In the genomic region with DNA sequence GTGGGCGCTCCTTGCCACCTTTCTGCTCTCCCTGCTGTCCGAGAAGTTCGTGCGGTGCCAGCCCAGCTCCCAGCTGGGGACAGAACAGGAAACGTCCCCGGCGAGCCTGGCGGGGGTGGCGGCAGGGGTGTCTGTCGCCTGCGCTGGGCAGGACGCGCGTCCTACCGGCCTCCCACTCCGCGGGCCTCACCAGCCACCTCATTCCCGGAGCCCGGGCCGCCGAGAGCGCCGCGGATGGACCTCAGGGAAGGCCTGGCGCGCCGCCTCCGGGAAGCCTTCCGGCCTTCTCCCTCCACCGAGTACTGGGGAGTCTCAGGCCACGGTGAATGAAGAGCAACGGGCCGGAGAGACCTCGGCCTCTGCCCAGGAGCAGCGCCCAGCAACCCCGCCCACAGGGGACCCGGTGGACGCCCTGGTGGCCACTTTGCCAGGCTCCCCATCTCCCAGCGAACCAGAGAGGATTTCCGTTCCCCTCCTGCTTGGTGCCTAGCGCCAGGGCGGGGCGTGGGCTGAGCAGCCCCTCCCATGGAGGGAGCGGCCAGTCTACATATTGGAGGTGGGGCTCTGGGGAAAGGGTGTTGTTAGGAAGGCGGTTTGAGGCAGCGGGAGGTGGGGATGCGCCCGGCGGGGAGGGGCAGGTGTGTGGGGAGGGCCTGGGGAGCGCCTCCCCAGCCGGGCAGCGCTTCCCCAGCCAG, we compare ENCODE assay signal across 8 cellular contexts. TPM values are rescaled to one million over a fixed set of nuclear protein-coding genes. Genes with fewer than 3 reads are reported as not detected.
DNase-seq lines count a peak whose midpoint lies in the region; ATAC-seq, FAIRE-seq and TF ChIP-seq lines count a peak whose summit lies in the region.

No MANE protein-coding gene starts in this region.

- no peaks in the 10 kb centered on the region for H3K27me3 Mint-ChIP-seq in mesothelial cell of epicardium (ENCODE audit: low read depth)

- H3K79me2 ChIP-seq in endothelial cell of umbilical vein (ENCODE audit: control insufficient read depth, insufficient read depth, low read length) = no peaks in the 10 kb centered on the region

- CTCF ChIA-PET in endothelial cell of umbilical vein (lab: Charles Lee) = interaction anchor here (0.8 to 2.5 kb wide), 18 partner anchors 10 to 906 kb away, joined by 3 to 20 read pairs (median 5); partner anchors contain the start of genes FAAP20, PANK4, PEX10 and TNFRSF14

- ATAC-seq in GM19035 (IDR thresholded peaks at IDR 0.05; ENCODE audit: unreplicated experiment) (peak; percentile 35), HG03354 (IDR thresholded peaks at IDR 0.05; ENCODE audit: poor library complexity, severe bottlenecking, unreplicated experiment) (peak; percentile 43)

- dilution Hi-C loops in endothelial cell of umbilical vein (cut with MboI; ENCODE audit: extremely low pct_ligation_motif_present, low sequenced_read_pairs) = no loop called here

- FAIRE-seq in endothelial cell of umbilical vein (lab: Jason Lieb, UNC) = peak; percentile 91

- no peaks in the 10 kb centered on the region for H3K36me3 ChIP-seq in endothelial cell of umbilical vein (ENCODE audit: control insufficient read depth in 2 of 2, extremely low read depth in 1 of 2, insufficient read depth in 2 of 2, low read length in 2 of 2)

- TF ChIP-seq POLR2A in endothelial cell of umbilical vein (IDR thresholded peaks at IDR 0.05; ENCODE audit: low read depth, low read length) = no peak

- BruUV-seq in endothelial cell of umbilical vein (replicated peaks; lab: Mats Ljungman, UMichigan) = TSS peak; percentile 68

- no peak overlapping the region for H3K27ac Mint-ChIP-seq in mesothelial cell of epicardium

- peak overlapping the region; percentile 80 for H3K27ac ChIP-seq in endothelial cell of umbilical vein (ENCODE audit: insufficient read depth, low read depth, low read length)

- peak overlapping the region; percentile 84 for H2AFZ ChIP-seq in endothelial cell of umbilical vein (ENCODE audit: low read depth, low read length)

- H3K9me1 ChIP-seq in endothelial cell of umbilical vein (replicated peaks; ENCODE audit: control insufficient read depth, extremely low read depth, insufficient read depth, low read length) = no peaks in the 10 kb centered on the region

- no peaks in the 10 kb centered on the region for H3K9me3 Mint-ChIP-seq in mesothelial cell of epicardium

- H3K4me1 ChIP-seq in endothelial cell of umbilical vein (ENCODE audit: control insufficient read depth, extremely low read depth, insufficient read depth, low read length) = peaks cover 27% of the 10 kb centered on the region

- peaks cover 22% of the 10 kb centered on the region for H3K4me1 Mint-ChIP-seq in mesothelial cell of epicardium

- peak; percentile 85 for DNase-seq in AG20443 (ENCODE audit: low spot score)
- DNase-seq in NK-92 (lab: John Stamatoyannopoulos, UW; ENCODE audit: unreplicated experiment) = peak; percentile 26
- DNase-seq in activated CD8-positive, alpha-beta memory T cell treated with anti-CD3 and anti-CD28 coated beads, Interleukin-2, amount 50 U/mL, for 48 hours = peak; percentile 89
- peak; percentile 83 for DNase-seq in endothelial cell of umbilical vein (ENCODE audit: low read depth, low spot score)
- no peak for DNase-seq in mesothelial cell of epicardium (ENCODE audit: low spot score in 2 of 2, unreplicated experiment in 2 of 2)
- peak; percentile 50 to 70 for DNase-seq in stimulated activated CD8-positive, alpha-beta memory T cell treated with anti-CD3 and anti-CD28 coated beads, Interleukin-4, amount 100 ng/mL, for 1 hour (ENCODE audit: low read depth in 2 of 2, low spot score in 1 of 2)

- no peaks in the 10 kb centered on the region for H3K9me3 ChIP-seq in endothelial cell of umbilical vein (replicated peaks; ENCODE audit: control insufficient read depth, insufficient read depth, low read length)

- no peaks in the 10 kb centered on the region for H3K27me3 ChIP-seq in endothelial cell of umbilical vein (ENCODE audit: control insufficient read depth in 2 of 2, insufficient read depth in 2 of 2, low read length in 2 of 2)

- no peaks in the 10 kb centered on the region for H4K20me1 ChIP-seq in endothelial cell of umbilical vein (replicated peaks; ENCODE audit: control insufficient read depth, extremely low read depth, insufficient read depth, low read length)

- POLR2A ChIA-PET in endothelial cell of umbilical vein (lab: Charles Lee) = interaction anchor here (0.6 to 1.0 kb wide), 2 partner anchors 20 kb away, joined by 3 to 5 read pairs; partner anchors contain the start of gene PANK4

- peak overlapping the region; percentile 51 to 74 (median 67) for H3K4me3 ChIP-seq in endothelial cell of umbilical vein (replicated peaks in 1 of 3; ENCODE audit: insufficient read depth in 1 of 3, low read depth in 1 of 3, low read length in 3 of 3)

- no peaks in the 10 kb centered on the region for H3K36me3 Mint-ChIP-seq in mesothelial cell of epicardium

- intact Hi-C loops in endothelial cell of umbilical vein (cut with micrococcal nuclease) = loop anchor here (1.0 to 2.0 kb wide), 5 partner anchors 20 to 352 kb away; partner anchors contain the start of genes FAAP20, PANK4 and PRXL2B

- TF ChIP-seq CTCF in endothelial cell of umbilical vein (IDR thresholded peaks at IDR 0.05; ENCODE audit: extremely low read depth in 1 of 2, insufficient read depth in 1 of 2, low read depth in 1 of 2, low read length in 2 of 2) (peak in 1 of 2 donors; percentile 29), mesothelial cell of epicardium (IDR thresholded peaks at IDR 0.05; ENCODE audit: unreplicated experiment) (no peak)

- peak overlapping the region; percentile 74 for H3K9ac ChIP-seq in endothelial cell of umbilical vein (replicated peaks; ENCODE audit: extremely low read depth, insufficient read depth, low read length)

- peak overlapping the region; percentile 77 for H3K4me2 ChIP-seq in endothelial cell of umbilical vein (ENCODE audit: insufficient read depth, low read length)

- H3K4me3 Mint-ChIP-seq in mesothelial cell of epicardium = peak overlapping the region; percentile 64

TF ChIP-seq in endothelial cell of umbilical vein, 7 proteins besides CTCF, POLR2A, EP300 and RAD21:
- TF ChIP-seq EZH2 (IDR thresholded peaks at IDR 0.05; ENCODE audit: borderline replicate concordance, low read depth, low read length, severe bottlenecking) (no peak), JUN (IDR thresholded peaks at IDR 0.05; ENCODE audit: borderline replicate concordance, insufficient read depth, insufficient read length, low read depth) (no peak), POLR2AphosphoS5 (IDR thresholded peaks at IDR 0.05; ENCODE audit: insufficient read depth, low read depth, low read length) (peak; percentile 38)

RNA-seq across cellular contexts. Expression of gene TNFRSF14, which starts 9.5 kb away (rescaled TPM):
- total RNA-seq in endothelial cell of umbilical vein = 36.4 and 40.9 TPM in 2 replicates
- 49.4 and 62.5 TPM in 2 replicates for polyA plus RNA-seq in endothelial cell of umbilical vein
- polyA plus RNA-seq in endothelial cell of umbilical vein (2011; cell fraction: cytosol; rRNA removed) = 20.4 and 32.8 TPM in 2 replicates
- 175 and 223 TPM in 2 replicates for polyA plus RNA-seq in endothelial cell of umbilical vein (2011; cell fraction: nucleus; rRNA removed)
- 21.7 and 22.2 TPM in 2 replicates for polyA plus RNA-seq in endothelial cell of umbilical vein (2012)
- polyA minus RNA-seq in endothelial cell of umbilical vein = 15.9 and 22.0 TPM in 2 replicates
- not detected for polyA minus RNA-seq in endothelial cell of umbilical vein (2011; cell fraction: cytosol; rRNA and poly(A)+ RNA removed)
- 24.5 and 44.3 TPM in 2 replicates for polyA minus RNA-seq in endothelial cell of umbilical vein (2011; cell fraction: nucleus; rRNA and poly(A)+ RNA removed)
- total RNA-seq in mesothelial cell of epicardium = 1.1 to 1.3 TPM (median 1.2 TPM) in 3 replicates

RNA-seq across cellular contexts. Expression of gene HES5, which starts 16.6 kb away (rescaled TPM):
- total RNA-seq in endothelial cell of umbilical vein (not detected in 2 replicates), mesothelial cell of epicardium (not detected in 3 replicates)
- polyA plus RNA-seq in endothelial cell of umbilical vein = 0.07 TPM in 1 of 2 replicates, not detected in the other
- polyA plus RNA-seq in endothelial cell of umbilical vein (2011; cell fraction: cytosol; rRNA removed) = 0.04 TPM in 1 of 2 replicates, not detected in the other
- polyA plus RNA-seq in endothelial cell of umbilical vein (2011; cell fraction: nucleus; rRNA removed) = 0.16 and 0.21 TPM in 2 replicates
- polyA plus RNA-seq in endothelial cell of umbilical vein (2012) = not detected in 2 replicates
- polyA minus RNA-seq in endothelial cell of umbilical vein = not detected in 2 replicates
- polyA minus RNA-seq in endothelial cell of umbilical vein (2011; cell fraction: cytosol; rRNA and poly(A)+ RNA removed) = not detected
- polyA minus RNA-seq in endothelial cell of umbilical vein (2011; cell fraction: nucleus; rRNA and poly(A)+ RNA removed) = not detected in 2 replicates

RNA-seq across cellular contexts. Expression of gene PANK4, which starts 20.3 kb away (rescaled TPM):
- total RNA-seq in endothelial cell of umbilical vein = 34.0 and 34.7 TPM in 2 replicates
- 19.8 and 22.1 TPM in 2 replicates for polyA plus RNA-seq in endothelial cell of umbilical vein
- 10.8 and 14.2 TPM in 2 replicates for polyA plus RNA-seq in endothelial cell of umbilical vein (2011; cell fraction: cytosol; rRNA removed)
- polyA plus RNA-seq in endothelial cell of umbilical vein (2011; cell fraction: nucleus; rRNA removed) = 98.6 and 107 TPM in 2 replicates
- polyA plus RNA-seq in endothelial cell of umbilical vein (2012) = 12.5 and 15.3 TPM in 2 replicates
- 25.1 and 27.6 TPM in 2 replicates for polyA minus RNA-seq in endothelial cell of umbilical vein
- 21.4 TPM for polyA minus RNA-seq in endothelial cell of umbilical vein (2011; cell fraction: cytosol; rRNA and poly(A)+ RNA removed)
- 46.9 and 75.5 TPM in 2 replicates for polyA minus RNA-seq in endothelial cell of umbilical vein (2011; cell fraction: nucleus; rRNA and poly(A)+ RNA removed)
- total RNA-seq in mesothelial cell of epicardium = 43.1 to 50.8 TPM (median 45.4 TPM) in 3 replicates

RNA-seq across cellular contexts. Expression of gene PRXL2B, which starts 39.9 kb away (rescaled TPM):
- total RNA-seq in endothelial cell of umbilical vein = 55.8 and 56.8 TPM in 2 replicates
- 29.6 and 39.3 TPM in 2 replicates for polyA plus RNA-seq in endothelial cell of umbilical vein
- polyA plus RNA-seq in endothelial cell of umbilical vein (2011; cell fraction: cytosol; rRNA removed) = 28.5 and 33.2 TPM in 2 replicates
- polyA plus RNA-seq in endothelial cell of umbilical vein (2011; cell fraction: nucleus; rRNA removed) = 32.5 and 39.1 TPM in 2 replicates
- 40.0 and 43.3 TPM in 2 replicates for polyA plus RNA-seq in endothelial cell of umbilical vein (2012)
- polyA minus RNA-seq in endothelial cell of umbilical vein = 15.0 and 18.6 TPM in 2 replicates
- polyA minus RNA-seq in endothelial cell of umbilical vein (2011; cell fraction: cytosol; rRNA and poly(A)+ RNA removed) = 5.0 TPM
- polyA minus RNA-seq in endothelial cell of umbilical vein (2011; cell fraction: nucleus; rRNA and poly(A)+ RNA removed) = 6.7 and 8.4 TPM in 2 replicates
- total RNA-seq in mesothelial cell of epicardium = 33.4 to 37.1 TPM (median 34.7 TPM) in 3 replicates

Comparison
In these comparisons a context has a peak if more than half of its experiments do, and no peak if none do; other contexts are left out.
1. DNase-seq: peak in AG20443 (single experiment), NK-92 (single experiment), activated CD8-positive, alpha-beta memory T cell treated with anti-CD3 and anti-CD28 coated beads, Interleukin-2, amount 50 U/mL, for 48 hours (single experiment), endothelial cell of umbilical vein (single experiment) and stimulated activated CD8-positive, alpha-beta memory T cell treated with anti-CD3 and anti-CD28 coated beads, Interleukin-4, amount 100 ng/mL, for 1 hour (2 of 2); none in mesothelial cell of epicardium (0 of 2).
2. RNA of gene TNFRSF14, which starts 9.5 kb away (total RNA-seq): 36.4 to 40.9 TPM in endothelial cell of umbilical vein; 1.1 to 1.3 TPM in mesothelial cell of epicardium; every median in the first group is over 10 times any median in the second.